ENCODE assay signal across 9 cellular contexts in genomic region chr16:2062801-2063200, GRCh38.
"Had no signal": no experiment of that assay in that cellular context is flagged by ENCODE, and none has a peak within 500 bp of the region (broad histone marks: within the 10 kb centered on the region; RNA-seq: fewer than 3 reads in every experiment).

No MANE protein-coding gene starts in this region.

- ATAC-seq: GM23338, K562 had no signal

- H2AFZ ChIP-seq: GM23338 had no signal

- H3K4me3 ChIP-seq: GM23338, K562 had no signal

- H3K4me2 ChIP-seq: GM23338, KMS-11 had no signal

- H3K9ac ChIP-seq: KMS-11 had no signal

- FAIRE-seq: H1, H54, HTR-8/SVneo, K562 had no signal

- H3K27ac ChIP-seq: KMS-11 had no signal

- DNase-seq: H9, HCEC 1CT, IMR-90 had no signal
